Comparison of ENCODE assay signal across 15 cellular contexts in genomic region chr17:68295086-68295485, GRCh38. TPM values are rescaled to one million over a fixed set of nuclear protein-coding genes. Genes with fewer than 3 reads are reported as not detected.
DNase-seq lines count a peak whose midpoint lies in the region; ATAC-seq and TF ChIP-seq lines count a peak whose summit lies in the region.
"Had no signal": no experiment of that assay in that cellular context is flagged by ENCODE, and none has a peak within 500 bp of the region (broad histone marks: within the 10 kb centered on the region; RNA-seq: fewer than 3 reads in every experiment).

No MANE protein-coding gene starts in this region.

- DNase-seq in CD8-positive, alpha-beta T cell = no peak
- peak; percentile 34 for DNase-seq in activated naive CD8-positive, alpha-beta T cell treated with anti-CD3 and anti-CD28 coated beads, Interleukin-2, amount 50 U/mL, for 24 hours
- peak; percentile 15 for DNase-seq in stimulated activated CD4-positive, alpha-beta T cell treated with anti-CD3 and anti-CD28 coated beads, Interleukin-2, amount 100 ng/mL, for 4 hours (ENCODE audit: low read depth)
- DNase-seq in NCI-H69 (lab: John Stamatoyannopoulos, UW) (no peak), cardiac septum (ENCODE audit: low spot score) (no peak), 8988T (no peak)
- DNase-seq: BE2C, glutamatergic neuron, islet precursor cell, mesendoderm, NCI-H1930, NCI-H526 treated with DMSO at 0.1 percent for 48 hours had no signal

- peak overlapping the region; percentile 26 for H3K4me3 Mint-ChIP-seq in CD8-positive, alpha-beta T cell
- no peak overlapping the region for H3K4me3 Mint-ChIP-seq in activated naive CD8-positive, alpha-beta T cell treated with anti-CD3 and anti-CD28 coated beads, Interleukin-2, amount 50 U/mL, for 24 hours

- CTCF ChIA-PET in CD8-positive, alpha-beta T cell (lab: Charles Lee) = interaction anchor here (1.2 kb wide), 1 partner anchor 103 kb away, joined by 3 read pairs; no protein-coding TSS in a partner anchor

- no peak overlapping the region for H3K27ac ChIP-seq in CD8-positive, alpha-beta T cell (ENCODE audit: low read depth, low read length)
- peak overlapping the region; percentile 52 for H3K27ac ChIP-seq in OCI-LY1 (ENCODE audit: low read depth, low read length, poor library complexity, severe bottlenecking)

- no peaks in the 10 kb centered on the region for H3K9me3 Mint-ChIP-seq in CD8-positive, alpha-beta T cell
- H3K9me3 Mint-ChIP-seq in activated naive CD8-positive, alpha-beta T cell treated with anti-CD3 and anti-CD28 coated beads, Interleukin-2, amount 50 U/mL, for 24 hours = no peaks in the 10 kb centered on the region

- no peaks in the 10 kb centered on the region for H3K9me3 ChIP-seq in CD8-positive, alpha-beta T cell (ENCODE audit: low read length)
- H3K9me3 ChIP-seq in OCI-LY1 (ENCODE audit: low read length) = no peaks in the 10 kb centered on the region
- H3K9me3 ChIP-seq: BE2C had no signal

- H3K27me3 ChIP-seq in CD8-positive, alpha-beta T cell (ENCODE audit: insufficient read depth, low read length) = no peaks in the 10 kb centered on the region
- no peaks in the 10 kb centered on the region for H3K27me3 ChIP-seq in OCI-LY1 (ENCODE audit: insufficient read depth, low read length)
- H3K27me3 ChIP-seq: BE2C had no signal

- intact Hi-C loops in CD8-positive, alpha-beta T cell (cut with DNase I, micrococcal nuclease) = loop anchor here in 1 of 2 experiments (5.0 to 10.0 kb wide), 2 partner anchors 47 to 1030 kb away; partner anchors contain the start of gene ABCA5
- intact Hi-C loops in cardiac septum (cut with DNase I) = no loop called here

- H3F3A ChIP-seq in OCI-LY1 (ENCODE audit: insufficient read depth, low read length) = no peaks in the 10 kb centered on the region

- ATAC-seq in CD8-positive, alpha-beta T cell = no peak
- no peak for ATAC-seq in activated naive CD8-positive, alpha-beta T cell treated with anti-CD3 and anti-CD28 coated beads, Interleukin-2, amount 50 U/mL, for 24 hours
- ATAC-seq: activated CD4-positive, CD25-positive, alpha-beta regulatory T cell treated with anti-CD3 and anti-CD28 coated beads, Interleukin-2, amount 50 U/mL, for 24 hours had no signal

- H3K27me3 Mint-ChIP-seq in CD8-positive, alpha-beta T cell (ENCODE audit: low read depth) = no peaks in the 10 kb centered on the region
- H3K27me3 Mint-ChIP-seq in activated naive CD8-positive, alpha-beta T cell treated with anti-CD3 and anti-CD28 coated beads, Interleukin-2, amount 50 U/mL, for 24 hours = no peaks in the 10 kb centered on the region

- POLR2A ChIA-PET in CD8-positive, alpha-beta T cell (lab: Charles Lee) = no interaction called here

- no peaks in the 10 kb centered on the region for H3K9me2 ChIP-seq in OCI-LY1 (ENCODE audit: low read depth, low read length)

- TF ChIP-seq CTCF in CD8-positive, alpha-beta T cell (IDR thresholded peaks at IDR 0.05) = no peak
- TF ChIP-seq CTCF in OCI-LY1 (IDR thresholded peaks at IDR 0.05; ENCODE audit: low read length) = no peak

- H3K36me3 Mint-ChIP-seq in CD8-positive, alpha-beta T cell = peaks cover 4% of the 10 kb centered on the region
- H3K36me3 Mint-ChIP-seq in activated naive CD8-positive, alpha-beta T cell treated with anti-CD3 and anti-CD28 coated beads, Interleukin-2, amount 50 U/mL, for 24 hours (ENCODE audit: low read depth) = no peaks in the 10 kb centered on the region

- H2AFZ ChIP-seq in OCI-LY1 (ENCODE audit: low read length) = no peak overlapping the region

- peaks cover 61% of the 10 kb centered on the region for H3K4me1 Mint-ChIP-seq in CD8-positive, alpha-beta T cell (ENCODE audit: low read depth)
- H3K4me1 Mint-ChIP-seq in activated naive CD8-positive, alpha-beta T cell treated with anti-CD3 and anti-CD28 coated beads, Interleukin-2, amount 50 U/mL, for 24 hours = peaks cover 58% of the 10 kb centered on the region

- H3K4me2 ChIP-seq in OCI-LY1 (ENCODE audit: low read length) = no peak overlapping the region

- H3K79me2 ChIP-seq in OCI-LY1 (ENCODE audit: insufficient read depth, low read length) = peaks cover 16% of the 10 kb centered on the region

- peaks cover 58% of the 10 kb centered on the region for H3K4me1 ChIP-seq in CD8-positive, alpha-beta T cell (ENCODE audit: insufficient read depth, low read length)
- peaks cover 40% of the 10 kb centered on the region for H3K4me1 ChIP-seq in OCI-LY1 (ENCODE audit: insufficient read depth, low read length, severe bottlenecking)
- H3K4me1 ChIP-seq: BE2C had no signal

- no peak overlapping the region for H3K4me3 ChIP-seq in CD8-positive, alpha-beta T cell (ENCODE audit: low read depth, low read length)
- no peak overlapping the region for H3K4me3 ChIP-seq in OCI-LY1 (ENCODE audit: low read depth, low read length, poor library complexity, severe bottlenecking)

- no peaks in the 10 kb centered on the region for H4K20me1 ChIP-seq in OCI-LY1 (ENCODE audit: insufficient read depth, low read length)

- H3K27ac Mint-ChIP-seq in CD8-positive, alpha-beta T cell = peak overlapping the region; percentile 70
- H3K27ac Mint-ChIP-seq in activated naive CD8-positive, alpha-beta T cell treated with anti-CD3 and anti-CD28 coated beads, Interleukin-2, amount 50 U/mL, for 24 hours = peak overlapping the region; percentile 46

- H3K36me3 ChIP-seq in CD8-positive, alpha-beta T cell (ENCODE audit: insufficient read depth, low read length) = no peaks in the 10 kb centered on the region
- peaks cover 6% of the 10 kb centered on the region; the same call in 1 of the 2 replicates for H3K36me3 ChIP-seq in OCI-LY1 (ENCODE audit: insufficient read depth, low read length)
- H3K36me3 ChIP-seq: BE2C had no signal

- no peak overlapping the region for H3K9ac ChIP-seq in OCI-LY1 (ENCODE audit: low read length)

RNA-seq across cellular contexts. Expression of gene ARSG, which starts 3.8 kb away (rescaled TPM):
- 10 to 100 TPM in 1 of 2 experiments, 1 to 10 TPM in 1; 6.7 to 10.6 TPM for total RNA-seq in CD8-positive, alpha-beta T cell
- total RNA-seq in cardiac septum = 2.7 TPM

RNA-seq across cellular contexts. Expression of gene SLC16A6, which starts 4.2 kb away (rescaled TPM):
- 10 to 100 TPM; 10.7 to 11.0 TPM for total RNA-seq in CD8-positive, alpha-beta T cell
- 0.19 TPM for total RNA-seq in cardiac septum
- total RNA-seq: epithelial cell of proximal tubule had no signal

RNA-seq across cellular contexts. Expression of gene AMZ2, which starts 47.2 kb away (rescaled TPM):
- 10 to 100 TPM; 61.0 to 71.1 TPM for total RNA-seq in CD8-positive, alpha-beta T cell
- total RNA-seq in cardiac septum = 97.4 TPM

Comparison
In these comparisons a context has a peak if more than half of its experiments do, and no peak if none do; other contexts are left out.
1. DNase-seq: peak in activated naive CD8-positive, alpha-beta T cell treated with anti-CD3 and anti-CD28 coated beads, Interleukin-2, amount 50 U/mL, for 24 hours (single experiment) and stimulated activated CD4-positive, alpha-beta T cell treated with anti-CD3 and anti-CD28 coated beads, Interleukin-2, amount 100 ng/mL, for 4 hours (single experiment); none in CD8-positive, alpha-beta T cell (0 of 7), NCI-H69 (single experiment), cardiac septum (single experiment) and 8988T (single experiment).